9 cellular contexts compared by ENCODE assay signal in the genomic region with DNA sequence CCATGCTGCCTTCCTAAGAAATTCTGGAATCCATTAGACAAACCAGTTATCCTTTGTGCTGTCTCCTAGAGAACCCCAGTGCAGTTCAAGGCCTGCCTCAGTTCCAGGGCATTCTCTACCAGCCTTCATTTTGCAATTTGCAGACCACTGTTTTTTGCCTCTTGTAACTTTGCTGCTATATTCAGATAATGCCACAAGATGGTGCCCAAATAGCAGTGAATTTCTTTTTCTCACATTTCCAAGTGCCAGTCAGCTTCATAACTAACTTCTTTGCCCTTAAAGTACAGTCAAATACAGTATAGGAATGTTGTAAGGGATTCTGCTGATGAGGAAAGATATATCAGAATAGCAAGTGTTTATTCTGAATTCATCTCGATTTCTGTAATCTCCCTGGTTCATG. TPM values are rescaled to one million over a fixed set of nuclear protein-coding genes. Genes with fewer than 3 reads are reported as not detected.
A peak's percentile ranks its signal among the peaks of the same experiment; 100 is the strongest.
DNase-seq lines count a peak whose midpoint lies in the region; ATAC-seq, FAIRE-seq and TF ChIP-seq lines count a peak whose summit lies in the region.
"Had no signal": no experiment of that assay in that cellular context is flagged by ENCODE, and none has a peak within 500 bp of the region (broad histone marks: within the 10 kb centered on the region; RNA-seq: fewer than 3 reads in every experiment).

No MANE protein-coding gene starts in this region.

- H3K4me2 ChIP-seq in H9 (ENCODE audit: insufficient read depth, insufficient read length, low read length) (no peak overlapping the region), keratinocyte (ENCODE audit: control insufficient read depth, extremely low read depth, insufficient read depth, low read depth, low read length) (no peak overlapping the region)

- no peaks in the 10 kb centered on the region for H3K9me1 ChIP-seq in keratinocyte (ENCODE audit: control insufficient read depth, extremely low read depth, insufficient read depth, low read length)

- no peak overlapping the region for H4K8ac ChIP-seq in H9 (replicated peaks; ENCODE audit: insufficient read length, low read depth, low read length)

- H3K27ac ChIP-seq in AG04450 (ENCODE audit: low read depth, low read length) (no peak overlapping the region), H9 (ENCODE audit: insufficient read length, low read depth, low read length) (no peak overlapping the region), keratinocyte (ENCODE audit: control insufficient read depth, insufficient read depth, low read length) (no peak overlapping the region)

- no peak overlapping the region for H4K5ac ChIP-seq in H9 (ENCODE audit: insufficient read length, low read depth, low read length)

- H2BK120ac ChIP-seq in H9 (ENCODE audit: low read depth, low read length, poor library complexity, severe bottlenecking), result no peak overlapping the region

- H3K36me3 ChIP-seq in keratinocyte (ENCODE audit: control insufficient read depth in 2 of 2, extremely low read depth in 1 of 2, insufficient read depth in 2 of 2, low read length in 2 of 2), result peaks cover 9 to 20% of the 10 kb centered on the region in 2 experiments

- intact Hi-C loops in activated T-helper 1 cell treated with anti-CD3 and anti-CD28 coated beads, Interleukin-12 subunit alpha, Interleukin-12 subunit beta, Interleukin-2, Interleukin-4 antibody, amounts not matched to agents 30 ng/mL and 10 ng/mL and 1 ng/mL, durations not matched to agents 14 hours and 24 hours and 36 hours (cut with micrococcal nuclease), result no loop called here
- intact Hi-C loops in activated T-helper 2 cell treated with anti-CD3 and anti-CD28 coated beads, Interferon-gamma antibody, Interleukin-2, Interleukin-4, amounts not matched to agents 10 μg/mL and 5 μg/mL and 100 μg/mL, durations not matched to agents 14 hours and 24 hours and 36 hours (cut with micrococcal nuclease), result no loop called here

- H2BK12ac ChIP-seq in H9 (ENCODE audit: insufficient read length, low read depth, low read length), result no peak overlapping the region

- CTCF ChIA-PET in AG04450 (lab: Charles Lee), result interaction anchor here (1.1 to 3.9 kb wide), 7 partner anchors 67 to 224 kb away, joined by 3 to 53 read pairs (median 5); no protein-coding TSS in a partner anchor

- FAIRE-seq in keratinocyte (lab: Jason Lieb, UNC), result peak; percentile 52

- H3K9ac ChIP-seq in H9 (ENCODE audit: extremely low read depth, insufficient read length, low read length) (no peak overlapping the region), keratinocyte (ENCODE audit: control insufficient read depth, extremely low read depth, insufficient read depth, low read length) (no peak overlapping the region)

- H3K79me1 ChIP-seq in H9 (ENCODE audit: insufficient read depth, low read depth, low read length, poor library complexity, severe bottlenecking), result no peaks in the 10 kb centered on the region

- H2AK5ac ChIP-seq in H9 (ENCODE audit: insufficient read length, low read length), result no peak overlapping the region

- H3K9me3 ChIP-seq in AG04450 (ENCODE audit: control insufficient read depth, insufficient read depth, low read length) (no peaks in the 10 kb centered on the region), H9 (ENCODE audit: control insufficient read depth, low read depth, low read length) (no peaks in the 10 kb centered on the region), keratinocyte (ENCODE audit: control insufficient read depth, low read depth, low read length) (no peaks in the 10 kb centered on the region)

- H3K79me2 ChIP-seq in H9 (ENCODE audit: insufficient read depth, low read length) (no peaks in the 10 kb centered on the region), keratinocyte (ENCODE audit: control insufficient read depth, insufficient read depth, low read length) (no peaks in the 10 kb centered on the region)

- H3K4me3 Mint-ChIP-seq in H9, result no peak overlapping the region
- H3K4me3 Mint-ChIP-seq in activated T-helper 1 cell treated with anti-CD3 and anti-CD28 coated beads, Interleukin-12 subunit alpha, Interleukin-12 subunit beta, Interleukin-2, Interleukin-4 antibody, amounts not matched to agents 30 ng/mL and 10 ng/mL and 1 ng/mL, durations not matched to agents 14 hours and 24 hours and 36 hours, result no peak overlapping the region
- H3K4me3 Mint-ChIP-seq in activated T-helper 2 cell treated with anti-CD3 and anti-CD28 coated beads, Interferon-gamma antibody, Interleukin-2, Interleukin-4, amounts not matched to agents 10 μg/mL and 5 μg/mL and 100 μg/mL, durations not matched to agents 14 hours and 24 hours and 36 hours (ENCODE audit: low read depth), result no peak overlapping the region

- no peaks in the 10 kb centered on the region for H3K23me2 ChIP-seq in H9 (ENCODE audit: insufficient read length, low read depth, low read length, poor library complexity, severe bottlenecking)

- H2AFZ ChIP-seq in H9 (ENCODE audit: low read length), result no peak overlapping the region
- no peak overlapping the region for H2AFZ ChIP-seq in keratinocyte (ENCODE audit: control insufficient read depth, low read length)

- H3T11ph ChIP-seq in H9 (ENCODE audit: low read length), result no peak overlapping the region

- H3K4me1 Mint-ChIP-seq in H9, result no peaks in the 10 kb centered on the region
- no peaks in the 10 kb centered on the region for H3K4me1 Mint-ChIP-seq in activated T-helper 1 cell treated with anti-CD3 and anti-CD28 coated beads, Interleukin-12 subunit alpha, Interleukin-12 subunit beta, Interleukin-2, Interleukin-4 antibody, amounts not matched to agents 30 ng/mL and 10 ng/mL and 1 ng/mL, durations not matched to agents 14 hours and 24 hours and 36 hours (ENCODE audit: low read depth)
- peaks cover 9% of the 10 kb centered on the region for H3K4me1 Mint-ChIP-seq in activated T-helper 2 cell treated with anti-CD3 and anti-CD28 coated beads, Interferon-gamma antibody, Interleukin-2, Interleukin-4, amounts not matched to agents 10 μg/mL and 5 μg/mL and 100 μg/mL, durations not matched to agents 14 hours and 24 hours and 36 hours (ENCODE audit: low read depth)

- dilution Hi-C loops in keratinocyte (cut with MboI; ENCODE audit: extremely low pct_ligation_motif_present, low sequenced_read_pairs), result no loop called here

- peak; percentile 69 for TF ChIP-seq CTCF in AG04450 (IDR thresholded peaks at IDR 0.05; ENCODE audit: low read depth, low read length)
- TF ChIP-seq CTCF in H9 (conservative IDR thresholded peaks at IDR 0.05), result peak; percentile 56
- TF ChIP-seq CTCF in keratinocyte (optimal IDR thresholded peaks at IDR 0.05 in 1 of 3, IDR thresholded peaks at IDR 0.05 in 1 of 3, conservative IDR thresholded peaks at IDR 0.05 in 1 of 3; ENCODE audit: extremely low read depth in 1 of 3, insufficient read depth in 2 of 3, low read length in 3 of 3), result peak in 2 of 3 experiments; percentile 14 to 33

- no peak overlapping the region for H3K23ac ChIP-seq in H9 (ENCODE audit: insufficient read length, low read depth, low read length)

- H2BK20ac ChIP-seq in H9 (ENCODE audit: low read depth, low read length, poor library complexity, severe bottlenecking), result no peak overlapping the region

- no peak overlapping the region for H4K91ac ChIP-seq in H9 (ENCODE audit: insufficient read length, low read depth, low read length)

- no peak overlapping the region for H3K56ac ChIP-seq in H9 (ENCODE audit: insufficient read length, low read depth, low read length)

- peaks cover 3 to 23% (median 9%) of the 10 kb centered on the region in 3 experiments; a peak in 6 of 7 replicates for H3K36me3 Mint-ChIP-seq in H9 (ENCODE audit: insufficient read depth in 1 of 3, low read depth in 3 of 3)
- peaks cover 34% of the 10 kb centered on the region for H3K36me3 Mint-ChIP-seq in activated T-helper 1 cell treated with anti-CD3 and anti-CD28 coated beads, Interleukin-12 subunit alpha, Interleukin-12 subunit beta, Interleukin-2, Interleukin-4 antibody, amounts not matched to agents 30 ng/mL and 10 ng/mL and 1 ng/mL, durations not matched to agents 14 hours and 24 hours and 36 hours (ENCODE audit: low read depth)
- peaks cover 55% of the 10 kb centered on the region for H3K36me3 Mint-ChIP-seq in activated T-helper 2 cell treated with anti-CD3 and anti-CD28 coated beads, Interferon-gamma antibody, Interleukin-2, Interleukin-4, amounts not matched to agents 10 μg/mL and 5 μg/mL and 100 μg/mL, durations not matched to agents 14 hours and 24 hours and 36 hours (ENCODE audit: low read depth)

- H2BK5ac ChIP-seq in H9 (ENCODE audit: insufficient read length, low read length), result no peak overlapping the region

- POLR2A ChIA-PET in AG04450 (lab: Yijun Ruan, JAX), result interaction anchor here (1.4 kb wide), 1 partner anchor 66 kb away, joined by 5 read pairs; no protein-coding TSS in a partner anchor

- no peak for ATAC-seq in HG02623 (IDR thresholded peaks at IDR 0.05; ENCODE audit: unreplicated experiment)
- no peak for ATAC-seq in HG03565 (IDR thresholded peaks at IDR 0.05; ENCODE audit: unreplicated experiment)
- ATAC-seq: sciatic nerve had no signal

- no peaks in the 10 kb centered on the region for H3K27me3 Mint-ChIP-seq in H9 (ENCODE audit: low read depth)
- no peaks in the 10 kb centered on the region for H3K27me3 Mint-ChIP-seq in activated T-helper 1 cell treated with anti-CD3 and anti-CD28 coated beads, Interleukin-12 subunit alpha, Interleukin-12 subunit beta, Interleukin-2, Interleukin-4 antibody, amounts not matched to agents 30 ng/mL and 10 ng/mL and 1 ng/mL, durations not matched to agents 14 hours and 24 hours and 36 hours (ENCODE audit: insufficient read depth)
- H3K27me3 Mint-ChIP-seq in activated T-helper 2 cell treated with anti-CD3 and anti-CD28 coated beads, Interferon-gamma antibody, Interleukin-2, Interleukin-4, amounts not matched to agents 10 μg/mL and 5 μg/mL and 100 μg/mL, durations not matched to agents 14 hours and 24 hours and 36 hours (ENCODE audit: low read depth), result no peaks in the 10 kb centered on the region

- no peaks in the 10 kb centered on the region for H3K9me3 Mint-ChIP-seq in H9
- no peaks in the 10 kb centered on the region for H3K9me3 Mint-ChIP-seq in activated T-helper 1 cell treated with anti-CD3 and anti-CD28 coated beads, Interleukin-12 subunit alpha, Interleukin-12 subunit beta, Interleukin-2, Interleukin-4 antibody, amounts not matched to agents 30 ng/mL and 10 ng/mL and 1 ng/mL, durations not matched to agents 14 hours and 24 hours and 36 hours
- H3K9me3 Mint-ChIP-seq in activated T-helper 2 cell treated with anti-CD3 and anti-CD28 coated beads, Interferon-gamma antibody, Interleukin-2, Interleukin-4, amounts not matched to agents 10 μg/mL and 5 μg/mL and 100 μg/mL, durations not matched to agents 14 hours and 24 hours and 36 hours, result no peaks in the 10 kb centered on the region

- H2BK15ac ChIP-seq in H9 (ENCODE audit: low read depth, low read length), result no peak overlapping the region

- H3K27me3 ChIP-seq in AG04450 (ENCODE audit: control insufficient read depth, insufficient read depth, low read length) (no peaks in the 10 kb centered on the region), H9 (ENCODE audit: insufficient read depth, low read length) (no peaks in the 10 kb centered on the region), keratinocyte (ENCODE audit: control insufficient read depth, extremely low read depth, insufficient read depth, low read length) (no peaks in the 10 kb centered on the region)

- H4K20me1 ChIP-seq in H9 (ENCODE audit: control insufficient read depth, insufficient read depth, insufficient read length) (no peaks in the 10 kb centered on the region), keratinocyte (ENCODE audit: control insufficient read depth, extremely low read depth, insufficient read depth, low read length) (no peaks in the 10 kb centered on the region)

- no peaks in the 10 kb centered on the region for H3K4me1 ChIP-seq in H9 (ENCODE audit: insufficient read depth, low read length)
- no peaks in the 10 kb centered on the region for H3K4me1 ChIP-seq in keratinocyte (ENCODE audit: control insufficient read depth, extremely low read depth, insufficient read depth, low read length)

- no peak overlapping the region for H3K4ac ChIP-seq in H9 (ENCODE audit: low read depth, low read length)

- DNase-seq in AG04450 (ENCODE audit: low read depth, low spot score) (no peak), H9 (no peak), keratinocyte (ENCODE audit: low read depth, low spot score) (no peak), D341Med (ENCODE audit: low spot score) (no peak)
- no peak for DNase-seq in activated T-helper 1 cell treated with anti-CD3 and anti-CD28 coated beads, Interleukin-12 subunit alpha, Interleukin-12 subunit beta, Interleukin-2, Interleukin-4 antibody, amounts not matched to agents 30 ng/mL and 10 ng/mL and 1 ng/mL, durations not matched to agents 14 hours and 24 hours and 36 hours (ENCODE audit: low spot score)
- no peak for DNase-seq in activated T-helper 2 cell treated with anti-CD3 and anti-CD28 coated beads, Interferon-gamma antibody, Interleukin-2, Interleukin-4, amounts not matched to agents 10 μg/mL and 5 μg/mL and 100 μg/mL, durations not matched to agents 14 hours and 24 hours and 36 hours (ENCODE audit: low spot score)

- WGBS in H9 (ENCODE audit: extremely low coverage, insufficient read length, low lambda C conversion rate), result no CpG with 5 or more reads among the region's 1 CpG

- no peak overlapping the region for H3K27ac Mint-ChIP-seq in H9
- peak overlapping the region; percentile 17 for H3K27ac Mint-ChIP-seq in activated T-helper 1 cell treated with anti-CD3 and anti-CD28 coated beads, Interleukin-12 subunit alpha, Interleukin-12 subunit beta, Interleukin-2, Interleukin-4 antibody, amounts not matched to agents 30 ng/mL and 10 ng/mL and 1 ng/mL, durations not matched to agents 14 hours and 24 hours and 36 hours
- H3K27ac Mint-ChIP-seq in activated T-helper 2 cell treated with anti-CD3 and anti-CD28 coated beads, Interferon-gamma antibody, Interleukin-2, Interleukin-4, amounts not matched to agents 10 μg/mL and 5 μg/mL and 100 μg/mL, durations not matched to agents 14 hours and 24 hours and 36 hours, result no peak overlapping the region

- no peak overlapping the region for H3K4me3 ChIP-seq in AG04450 (ENCODE audit: low read depth, low read length)
- H3K4me3 ChIP-seq in keratinocyte (ENCODE audit: control insufficient read depth in 2 of 3, extremely low read depth in 1 of 3, insufficient read depth in 2 of 3, low read depth in 1 of 3, low read length in 3 of 3), result no peak overlapping the region

- H3K18ac ChIP-seq in H9 (ENCODE audit: insufficient read length, low read depth, low read length), result no peak overlapping the region

- no peak overlapping the region for H3K14ac ChIP-seq in H9 (ENCODE audit: insufficient read depth, low read length)

RNA-seq across cellular contexts. Expression of a gene that starts 25.2 kb away (rescaled TPM):
- polyA plus RNA-seq in AG04450 (2011; rRNA removed) (41.0 and 45.5 TPM in 2 replicates), keratinocyte (0.01 to 0.03 TPM (median 0.01 TPM) in 3 replicates)
- 31.0 and 37.8 TPM in 2 replicates for polyA minus RNA-seq in AG04450 (2011; rRNA and poly(A)+ RNA removed)
- 0.13 and 0.18 TPM in 2 replicates for total RNA-seq in H9 (2021)
- not detected in 2 replicates for total RNA-seq in activated T-helper 1 cell treated with anti-CD3 and anti-CD28 coated beads, Interleukin-12 subunit alpha, Interleukin-12 subunit beta, Interleukin-2, Interleukin-4 antibody, amounts not matched to agents 30 ng/mL and 10 ng/mL and 1 ng/mL, durations not matched to agents 14 hours and 24 hours and 36 hours
- not detected for polyA plus RNA-seq in keratinocyte (2011; ENCODE audit: low read depth)
- polyA plus RNA-seq in keratinocyte (2011; cell fraction: cytosol; rRNA removed), result 0.01 TPM in 1 of 2 replicates, not detected in the other
- 0.03 TPM in 1 of 2 replicates, not detected in the other for polyA plus RNA-seq in keratinocyte (2011; cell fraction: nucleus; rRNA removed)
- polyA plus RNA-seq in keratinocyte (2012; ENCODE audit: low replicate concordance), result 0.11 TPM in 1 of 2 replicates, not detected in the other
- polyA minus RNA-seq in keratinocyte, result 0.16 TPM in 1 of 3 replicates, not detected in the others
- polyA minus RNA-seq in keratinocyte (2011; cell fraction: cytosol; rRNA and poly(A)+ RNA removed), result not detected
- not detected in 2 replicates for polyA minus RNA-seq in keratinocyte (2011; cell fraction: nucleus; rRNA and poly(A)+ RNA removed)
- total RNA-seq in activated T-helper 2 cell treated with anti-CD3 and anti-CD28 coated beads, Interferon-gamma antibody, Interleukin-2, Interleukin-4, amounts not matched to agents 10 μg/mL and 5 μg/mL and 100 μg/mL, durations not matched to agents 14 hours and 24 hours and 36 hours, result not detected in 2 replicates
